8 cellular contexts compared by ENCODE assay signal in the genomic region with DNA sequence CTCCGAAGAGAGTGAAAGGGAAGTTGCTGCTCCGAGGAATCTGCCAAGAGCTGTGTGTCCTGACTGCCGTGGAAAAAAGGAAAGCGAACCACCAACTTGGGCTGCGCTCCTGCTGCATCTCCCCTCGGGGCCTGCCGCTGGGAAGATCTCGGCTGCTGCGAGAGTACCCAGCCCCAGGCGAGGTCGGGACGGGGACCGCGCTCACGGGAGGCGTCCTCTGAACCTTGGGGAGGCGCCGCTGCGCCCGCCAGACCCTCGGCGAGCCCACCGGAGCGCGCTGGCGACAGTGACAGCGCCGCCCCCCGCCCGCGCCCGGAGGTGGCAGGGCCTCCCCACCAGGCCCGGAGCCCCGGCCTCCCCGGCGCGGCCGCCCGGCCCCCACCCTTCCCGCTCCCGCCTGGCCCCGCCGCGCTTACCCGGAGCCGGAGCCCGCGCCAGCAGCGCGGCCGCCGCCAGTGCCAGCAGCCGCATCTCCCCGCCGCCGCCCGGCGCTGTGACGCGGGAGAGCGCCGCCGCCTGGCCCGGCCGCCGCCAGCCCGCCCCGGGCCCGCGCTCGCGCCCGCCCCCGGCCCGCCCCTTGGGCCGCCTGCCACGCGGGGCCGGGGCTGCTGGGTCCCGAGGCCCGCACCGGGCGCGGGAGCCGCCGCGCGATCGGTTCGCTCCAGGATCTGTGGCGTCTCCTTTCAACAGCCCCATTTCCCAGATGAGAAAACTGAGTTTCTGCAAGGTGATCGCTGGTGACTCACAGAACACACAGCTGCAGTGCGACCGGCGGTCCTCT. TPM values are rescaled to one million over a fixed set of nuclear protein-coding genes. Genes with fewer than 3 reads are reported as not detected.
DNase-seq lines count a peak whose midpoint lies in the region; ATAC-seq and TF ChIP-seq lines count a peak whose summit lies in the region.

A gene with protein sequence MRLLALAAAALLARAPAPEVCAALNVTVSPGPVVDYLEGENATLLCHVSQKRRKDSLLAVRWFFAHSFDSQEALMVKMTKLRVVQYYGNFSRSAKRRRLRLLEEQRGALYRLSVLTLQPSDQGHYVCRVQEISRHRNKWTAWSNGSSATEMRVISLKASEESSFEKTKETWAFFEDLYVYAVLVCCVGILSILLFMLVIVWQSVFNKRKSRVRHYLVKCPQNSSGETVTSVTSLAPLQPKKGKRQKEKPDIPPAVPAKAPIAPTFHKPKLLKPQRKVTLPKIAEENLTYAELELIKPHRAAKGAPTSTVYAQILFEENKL (minus strand): TSS at position 508 of the 781 bp plus-strand sequence. CDS start 37 bp downstream, at position 471.

- no peaks in the 10 kb centered on the region for H3K9me3 Mint-ChIP-seq in naive thymus-derived CD8-positive, alpha-beta T cell

- TF ChIP-seq CTCF in GM10266 (IDR thresholded peaks at IDR 0.05; ENCODE audit: control insufficient read depth, insufficient read depth, low read depth, missing control alignments) (peak; percentile 13), esophagus squamous epithelium (IDR thresholded peaks at IDR 0.05) (no peak)

- H3K9me3 ChIP-seq in SJSA1 (replicated peaks): no peaks in the 10 kb centered on the region
- no peaks in the 10 kb centered on the region for H3K9me3 ChIP-seq in esophagus squamous epithelium
- H3K9me3 ChIP-seq in mucosa of rectum (ENCODE audit: control insufficient read depth in 2 of 2, low read length in 2 of 2): no peaks in the 10 kb centered on the region

- H3K27ac Mint-ChIP-seq in naive thymus-derived CD8-positive, alpha-beta T cell: peak within 1 kb of the TSS in 2 of 10 donors; percentile 9 to 77

- WGBS in esophagus squamous epithelium, 2 donors: 20% methylated on average over 1 of the region's 95 CpGs; no CpG with 5 or more reads in 1 of the 2 donors
- under 1% methylated on average over 95 of the region's 95 CpGs for WGBS in urinary bladder

- ATAC-seq in HG03280 (IDR thresholded peaks at IDR 0.05; ENCODE audit: unreplicated experiment): no peak
- ATAC-seq in naive thymus-derived CD8-positive, alpha-beta T cell: no peak

- H3K27me3 ChIP-seq in SJSA1 (replicated peaks): no peaks in the 10 kb centered on the region
- peaks cover 0 to 22% (median 0%) of the 10 kb centered on the region in 4 donors for H3K27me3 ChIP-seq in esophagus squamous epithelium
- H3K27me3 ChIP-seq in mucosa of rectum (ENCODE audit: control insufficient read depth in 2 of 2, insufficient read depth in 2 of 2, low read length in 2 of 2): peaks cover 4 to 7% of the 10 kb centered on the region in 2 donors

- POLR2A ChIA-PET in naive thymus-derived CD8-positive, alpha-beta T cell (lab: Charles Lee): no interaction called here

- H3K36me3 Mint-ChIP-seq in naive thymus-derived CD8-positive, alpha-beta T cell: no peaks in the 10 kb centered on the region

- intact Hi-C loops in esophagus squamous epithelium (cut with DNase I): no loop called here

- peaks cover 0 to 8% (median 3%) of the 10 kb centered on the region in 4 donors for H3K4me1 Mint-ChIP-seq in naive thymus-derived CD8-positive, alpha-beta T cell

- peak within 1 kb of the TSS; percentile 71 for H3K4me3 ChIP-seq in SJSA1
- peak within 1 kb of the TSS; percentile 39 to 72 (median 58) for H3K4me3 ChIP-seq in esophagus squamous epithelium
- H3K4me3 ChIP-seq in mucosa of rectum (ENCODE audit: low read length in 2 of 2): peak within 1 kb of the TSS; percentile 43 to 68
- H3K4me3 ChIP-seq in urinary bladder (ENCODE audit: low read depth, low read length): peak within 1 kb of the TSS; percentile 70

- H3K4me3 Mint-ChIP-seq in naive thymus-derived CD8-positive, alpha-beta T cell: peak within 1 kb of the TSS in 4 of 10 donors; percentile 30 to 66 (median 34)

- peak within 1 kb of the TSS; percentile 52 to 61 for H3K9ac ChIP-seq in mucosa of rectum (ENCODE audit: low read depth in 1 of 2, low read length in 2 of 2)

- H3K27ac ChIP-seq in SJSA1 (peak within 1 kb of the TSS; percentile 53), esophagus squamous epithelium (peak within 1 kb of the TSS; percentile 72 to 92 (median 80)), mucosa of rectum (ENCODE audit: low read depth in 2 of 2, low read length in 2 of 2) (peak within 1 kb of the TSS; percentile 28 to 29), urinary bladder (ENCODE audit: low read depth) (peak within 1 kb of the TSS; percentile 77)

- peak; percentile 56 for DNase-seq in GM10266 (ENCODE audit: extremely low spot score)
- DNase-seq in SJSA1 (ENCODE audit: low read depth in 1 of 2, low spot score in 2 of 2): peak; percentile 61 to 63
- DNase-seq in esophagus squamous epithelium (lab: John Stamatoyannopoulos, UW): no peak
- DNase-seq in naive thymus-derived CD8-positive, alpha-beta T cell: no peak
- no peak for DNase-seq in NCI-H1105 (lab: John Stamatoyannopoulos, UW)

- H3K4me1 ChIP-seq in SJSA1 (replicated peaks) (peaks cover 9% of the 10 kb centered on the region), esophagus squamous epithelium (peaks cover 0 to 52% (median 21%) of the 10 kb centered on the region in 3 donors), mucosa of rectum (ENCODE audit: control insufficient read depth in 2 of 2, insufficient read depth in 2 of 2, low read length in 2 of 2) (peaks cover 0 to 3% of the 10 kb centered on the region in 2 donors), urinary bladder (ENCODE audit: insufficient read depth) (no peaks in the 10 kb centered on the region)

- peaks cover 16 to 46% (median 22%) of the 10 kb centered on the region in 5 donors for H3K27me3 Mint-ChIP-seq in naive thymus-derived CD8-positive, alpha-beta T cell

- TF ChIP-seq POLR2A in esophagus squamous epithelium (IDR thresholded peaks at IDR 0.05): no peak

- H3K36me3 ChIP-seq in SJSA1: 0 out of 2 replicates have a peak, but pooled peaks cover 4% of the 10 kb centered on the region
- no peaks in the 10 kb centered on the region for H3K36me3 ChIP-seq in esophagus squamous epithelium
- no peaks in the 10 kb centered on the region for H3K36me3 ChIP-seq in mucosa of rectum (ENCODE audit: control insufficient read depth in 2 of 2, insufficient read depth in 2 of 2, low read length in 2 of 2)
- no peaks in the 10 kb centered on the region for H3K36me3 ChIP-seq in urinary bladder (ENCODE audit: insufficient read depth)

RNA-seq across cellular contexts. Expression of the gene that starts here (rescaled TPM):
- total RNA-seq in SJSA1 (2014; rRNA removed; shearing (Covaris generic)): 1.8 and 3.7 TPM in 2 replicates
- total RNA-seq in esophagus squamous epithelium (1 to 10 TPM in 3 of 4 donors, under 1 TPM in 1; 0.80 to 6.9 (median 1.9) TPM), urinary bladder (60.2 TPM)
- polyA plus RNA-seq in urinary bladder: 18.7 TPM
- total RNA-seq in naive thymus-derived CD8-positive, alpha-beta T cell: not detected
- polyA plus RNA-seq in naive thymus-derived CD8-positive, alpha-beta T cell: under 1 TPM in 1 of 3 donors, not detected in 2; 0.07 TPM

Comparison
In these comparisons a context has a peak if more than half of its experiments do, and no peak if none do; other contexts are left out.
1. RNA of the gene that starts here (polyA plus RNA-seq): 18.7 TPM in urinary bladder (single experiment); 0.07 TPM in naive thymus-derived CD8-positive, alpha-beta T cell; every median in the first group is over 10 times any median in the second.
2. DNase-seq: peak in GM10266 (single experiment) and SJSA1 (2 of 2); none in esophagus squamous epithelium (single experiment), naive thymus-derived CD8-positive, alpha-beta T cell (0 of 10) and NCI-H1105 (single experiment).
3. H3K27ac ChIP-seq: peak in every context shown above with its lines; median percentile 80 in esophagus squamous epithelium; 77 in urinary bladder; 53 in SJSA1; 28 in mucosa of rectum.
4. Peak in every context shown above with its lines, with median percentiles within 50 percentile points of each other: H3K4me3 ChIP-seq.